24 cellular contexts compared by ENCODE assay signal in genomic region chr12:119157528-119157927, GRCh38. TPM values are rescaled to one million over a fixed set of nuclear protein-coding genes. Genes with fewer than 3 reads are reported as not detected.
DNase-seq lines count a peak whose midpoint lies in the region; ATAC-seq, FAIRE-seq and TF ChIP-seq lines count a peak whose summit lies in the region.
"Had no signal": no experiment of that assay in that cellular context is flagged by ENCODE, and none has a peak within 500 bp of the region (broad histone marks: within the 10 kb centered on the region; RNA-seq: fewer than 3 reads in every experiment).

No MANE protein-coding gene starts in this region.

- H3K27ac ChIP-seq in ascending aorta (peak overlapping the region; percentile 89 to 97), spleen (no peak overlapping the region)
- H3K27ac ChIP-seq: hepatocyte, transverse colon, VCaP had no signal

- no peaks in the 10 kb centered on the region for H3K36me3 ChIP-seq in ascending aorta
- H3K36me3 ChIP-seq in spleen, result no peaks in the 10 kb centered on the region
- H3K36me3 ChIP-seq: transverse colon had no signal

- peak; percentile 90 for ATAC-seq in left ventricle myocardium superior
- ATAC-seq in GM18873 (IDR thresholded peaks at IDR 0.05; ENCODE audit: low FRiP score, unreplicated experiment), result no peak
- no peak for ATAC-seq in HG03521 (IDR thresholded peaks at IDR 0.05; ENCODE audit: unreplicated experiment)
- ATAC-seq in HG02642 (IDR thresholded peaks at IDR 0.05; ENCODE audit: poor library complexity, unreplicated experiment), result no peak
- ATAC-seq: PC-3; sciatic nerve; stimulated activated memory B cell treated with anti-CD40 and anti-IgM and Interleukin-4, amounts not matched to agents 10 μg/mL and 1 μg/mL and 100 μg/mL, for 72 hours had no signal

- peaks cover 7 to 15% of the 10 kb centered on the region in 2 donors for H3K4me1 ChIP-seq in ascending aorta
- H3K4me1 ChIP-seq in spleen, result no peaks in the 10 kb centered on the region
- H3K4me1 ChIP-seq: transverse colon had no signal

- peak; percentile 38 for DNase-seq in NCI-H1105 (lab: John Stamatoyannopoulos, UW)
- peak in 1 of 2 donors; percentile 79 for DNase-seq in ascending aorta (ENCODE audit: low spot score in 2 of 2)
- DNase-seq in left ventricle myocardium superior, result peak; percentile 92
- DNase-seq in spleen, result peak; percentile 68
- no peak for DNase-seq in HTR-8/SVneo (ENCODE audit: insufficient read length, low spot score)
- DNase-seq: activated CD4-positive, alpha-beta T cell treated with anti-CD3 and anti-CD28 coated beads, Interleukin-2, amount 50 U/mL, for 1 hour; activated CD8-positive, alpha-beta memory T cell treated with anti-CD3 and anti-CD28 coated beads, Interleukin-2, amount 50 U/mL, for 48 hours; CD4-positive, CD25-positive, alpha-beta regulatory T cell; DMS79 treated with DMSO at 0.1 percent for 48 hours; HCEC 1CT; Kasumi-1; NCI-H1048; PC-3; T-helper 1 cell; transverse colon had no signal

- no peak for TF ChIP-seq POLR2A in spleen (IDR thresholded peaks at IDR 0.05)

- no peak for TF ChIP-seq CTCF in ascending aorta (IDR thresholded peaks at IDR 0.05)
- no peak for TF ChIP-seq CTCF in spleen (IDR thresholded peaks at IDR 0.05 in 8 of 11, conservative IDR thresholded peaks at IDR 0.05 in 3 of 11)

- H3K9me3 ChIP-seq in ascending aorta (no peaks in the 10 kb centered on the region), spleen (peaks cover 0 to 17% (median 0%) of the 10 kb centered on the region in 8 donors)
- H3K9me3 ChIP-seq: transverse colon had no signal

- 75 to 96% (median 91%) methylated on average over 1 to 6 of the region's 6 CpGs for WGBS in spleen, 5 donors

- H3K4me3 ChIP-seq in ascending aorta, result peak overlapping the region; percentile 12 to 22
- H3K4me3 ChIP-seq in spleen, result no peak overlapping the region
- H3K4me3 ChIP-seq: hepatocyte, transverse colon had no signal

- no peak for FAIRE-seq in HTR-8/SVneo (lab: Jason Lieb, UNC)
- FAIRE-seq: bronchial epithelial cell, islet of Langerhans had no signal

- H3K27me3 ChIP-seq in ascending aorta (no peaks in the 10 kb centered on the region), spleen (replicated peaks in 1 of 7) (peaks cover 0 to 16% (median 0%) of the 10 kb centered on the region in 7 donors)
- H3K27me3 ChIP-seq: hepatocyte, transverse colon had no signal

- intact Hi-C loops in ascending aorta (cut with DNase I) (no loop called here), left ventricle myocardium superior (cut with micrococcal nuclease) (no loop called here), spleen (cut with DNase I; ENCODE audit: low total_unique reads) (no loop called here)

RNA-seq across cellular contexts. Expression of gene HSPB8, which starts 21.2 kb away (rescaled TPM):
- total RNA-seq in ascending aorta (129 TPM), left ventricle myocardium superior (504 TPM), spleen (100 to 1,000 TPM in 1 of 7 donors, 10 to 100 TPM in 6; 38.3 to 109 (median 56.8) TPM)
- polyA plus RNA-seq in spleen, result 10 to 100 TPM; 14.1 to 44.7 (median 22.2) TPM
- total RNA-seq: CD4-positive, CD25-positive, alpha-beta regulatory T cell had no signal
- polyA plus RNA-seq: CD4-positive, CD25-positive, alpha-beta regulatory T cell had no signal

Comparison
In these comparisons a context has a peak if more than half of its experiments do, and no peak if none do; other contexts are left out.
1. H3K27ac ChIP-seq: peak in ascending aorta (2 of 2); none in spleen (0 of 8).
2. H3K4me3 ChIP-seq: peak in ascending aorta (2 of 2); none in spleen (0 of 8).